In the genomic region with DNA sequence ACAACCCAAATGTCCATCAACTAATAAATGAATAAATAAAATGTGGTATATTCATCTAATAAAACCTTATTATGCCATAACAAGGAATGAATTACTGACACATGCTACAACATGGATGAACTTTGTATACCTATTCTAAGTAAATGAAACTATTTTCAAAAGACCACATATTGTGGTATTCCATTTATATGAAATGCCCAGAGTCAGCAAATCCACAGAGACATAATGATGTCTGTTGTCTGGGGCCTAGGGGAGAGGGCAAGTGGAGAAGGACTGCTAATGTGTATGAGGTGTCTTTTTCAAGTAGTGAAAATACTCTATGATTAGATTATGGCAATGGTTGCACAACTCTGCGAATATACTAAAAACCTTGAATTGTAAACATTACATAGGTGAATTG, we compare ENCODE assay signal across 24 cellular contexts.
"Had no signal": no experiment of that assay in that cellular context is flagged by ENCODE, and none has a peak within 500 bp of the region (broad histone marks: within the 10 kb centered on the region; RNA-seq: fewer than 3 reads in every experiment).

No MANE protein-coding gene starts in this region.

- H3K4me2 ChIP-seq: SK-N-SH had no signal

- H3K27me3 ChIP-seq: MG63 had no signal

- H3K27ac ChIP-seq: HL-60, RWPE1 had no signal

- H3K9ac ChIP-seq: SK-N-SH had no signal

- FAIRE-seq: HTR-8/SVneo had no signal

- H3K4me3 ChIP-seq: MG63 had no signal

- H3K36me3 ChIP-seq: MG63 had no signal

- H3K9me3 ChIP-seq: MG63 had no signal

- DNase-seq: KBM-7, MG63, NCI-H1092, NCI-H1105 treated with DMSO at 0.1 percent for 48 hours, NCI-H1417 treated with DMSO at 0.1 percent for 48 hours, NCI-H146, NCI-H1694 treated with DMSO at 0.1 percent for 48 hours, NCI-H1930, NCI-H2081, NCI-H2107, NCI-H226, NCI-H446, NCI-H510A, NCI-H524 treated with DMSO at 0.1 percent for 48 hours, NCI-H69, NCI-H774, PC-3, SHP77, SK-N-SH, SW 1271 had no signal

- H3K9me2 ChIP-seq: SK-N-SH had no signal

- ATAC-seq: Panc1, PC-3 had no signal
